22 cellular contexts compared by ENCODE assay signal in the genomic region with DNA sequence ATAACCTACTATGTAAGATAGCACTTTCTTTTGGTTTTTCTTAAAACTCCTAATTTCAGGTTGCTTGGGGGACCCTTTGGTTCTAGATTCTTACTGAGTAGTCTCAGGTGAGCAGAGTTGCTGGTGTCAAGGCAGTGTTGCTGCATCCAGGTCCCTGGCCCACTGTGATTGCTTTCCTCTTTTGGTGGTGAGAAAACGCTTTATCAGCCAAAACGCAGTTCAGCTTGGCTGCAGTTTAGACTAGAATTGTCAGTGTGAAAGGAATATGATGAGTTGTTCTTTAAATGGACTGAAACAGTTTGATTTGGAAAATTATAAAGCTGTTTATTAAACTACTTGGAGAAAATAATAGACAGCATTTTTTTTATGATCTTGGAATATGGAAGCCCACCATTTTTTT. TPM values are rescaled to one million over a fixed set of nuclear protein-coding genes. Genes with fewer than 3 reads are reported as not detected.
DNase-seq lines count a peak whose midpoint lies in the region; ATAC-seq and TF ChIP-seq lines count a peak whose summit lies in the region.
"Had no signal": no experiment of that assay in that cellular context is flagged by ENCODE, and none has a peak within 500 bp of the region (broad histone marks: within the 10 kb centered on the region; RNA-seq: fewer than 3 reads in every experiment).

No MANE protein-coding gene starts in this region.

- H3K9me3 Mint-ChIP-seq in activated naive CD4-positive, alpha-beta T cell treated with anti-CD3 and anti-CD28 coated beads, Interleukin-2, amount 10 ng/mL, durations not matched to agents 7 days and 5 days = no peaks in the 10 kb centered on the region
- H3K9me3 Mint-ChIP-seq in T-cell (no peaks in the 10 kb centered on the region), chondrocyte (ENCODE audit: low read depth) (no peaks in the 10 kb centered on the region)
- no peaks in the 10 kb centered on the region for H3K9me3 Mint-ChIP-seq in stimulated activated naive B cell treated with anti-CD40 and anti-IgM and Interleukin-4, amounts not matched to agents 10 μg/mL and 1 μg/mL and 100 μg/mL, for 72 hours
- H3K9me3 Mint-ChIP-seq: activated B cell treated with CpG ODN at 0.5 μM for 24 hours, nephron progenitor cell had no signal

- no peak for TF ChIP-seq CTCF in chondrocyte (IDR thresholded peaks at IDR 0.05)

- no peak for DNase-seq in activated naive CD4-positive, alpha-beta T cell treated with anti-CD3 and anti-CD28 coated beads, Interleukin-2, amount 10 ng/mL, durations not matched to agents 7 days and 5 days
- DNase-seq in activated naive CD4-positive, alpha-beta T cell treated with Interleukin-2 at 50 U/mL for 16 hours = no peak
- DNase-seq in T-cell = no peak
- no peak for DNase-seq in chondrocyte (ENCODE audit: low spot score)
- DNase-seq in stimulated activated naive B cell treated with anti-CD40 and anti-IgM and Interleukin-4, amounts not matched to agents 10 μg/mL and 1 μg/mL and 100 μg/mL, for 72 hours = no peak
- no peak for DNase-seq in germinal center (ENCODE audit: low spot score)
- DNase-seq in foreskin melanocyte = no peak
- DNase-seq in hepatic stellate cell (ENCODE audit: low spot score) = no peak
- DNase-seq: activated B cell treated with CpG ODN at 0.5 μM for 24 hours; DMS79 treated with DMSO at 0.1 percent for 48 hours; GF-D8; kidney; NCI-H1092; NCI-H187; NCI-H2171 treated with DMSO at 0.1 percent for 48 hours; NCI-H524 treated with DMSO at 0.1 percent for 48 hours; nephron progenitor cell; pancreas; PC-9; Right ventricle myocardium superior; stimulated activated CD8-positive, alpha-beta memory T cell treated with anti-CD3 and anti-CD28 coated beads, Interleukin-4, amount 100 ng/mL, for 48 hours had no signal

- POLR2A ChIA-PET in T-cell (lab: Charles Lee) = interaction anchor here (0.5 to 1.0 kb wide), 5 partner anchors 11 to 162 kb away, joined by 3 to 9 read pairs (median 5); no protein-coding TSS in a partner anchor

- H3K4me3 Mint-ChIP-seq in activated naive CD4-positive, alpha-beta T cell treated with anti-CD3 and anti-CD28 coated beads, Interleukin-2, amount 10 ng/mL, durations not matched to agents 7 days and 5 days = no peak overlapping the region
- peak overlapping the region in 2 of 3 donors; percentile 9 to 47 for H3K4me3 Mint-ChIP-seq in T-cell
- no peak overlapping the region for H3K4me3 Mint-ChIP-seq in chondrocyte (ENCODE audit: unreplicated experiment)
- no peak overlapping the region for H3K4me3 Mint-ChIP-seq in stimulated activated naive B cell treated with anti-CD40 and anti-IgM and Interleukin-4, amounts not matched to agents 10 μg/mL and 1 μg/mL and 100 μg/mL, for 72 hours
- H3K4me3 Mint-ChIP-seq: nephron progenitor cell had no signal

- CTCF ChIA-PET in activated naive CD4-positive, alpha-beta T cell treated with anti-CD3 and anti-CD28 coated beads, Interleukin-2, amount 10 ng/mL, durations not matched to agents 7 days and 5 days (lab: Charles Lee) = interaction anchor here (0.7 to 4.9 kb wide), 3 partner anchors 14 to 149 kb away, joined by 3 to 27 read pairs (median 4); no protein-coding TSS in a partner anchor
- CTCF ChIA-PET in T-cell (lab: Charles Lee) = interaction anchor here in 1 of 2 donors (1.4 kb wide), 1 partner anchor 115 kb away, joined by 5 read pairs; no protein-coding TSS in a partner anchor

- H3K27me3 Mint-ChIP-seq in activated naive CD4-positive, alpha-beta T cell treated with anti-CD3 and anti-CD28 coated beads, Interleukin-2, amount 10 ng/mL, durations not matched to agents 7 days and 5 days = no peaks in the 10 kb centered on the region
- H3K27me3 Mint-ChIP-seq in T-cell = no peaks in the 10 kb centered on the region
- no peaks in the 10 kb centered on the region for H3K27me3 Mint-ChIP-seq in chondrocyte (ENCODE audit: low read depth)
- H3K27me3 Mint-ChIP-seq in stimulated activated naive B cell treated with anti-CD40 and anti-IgM and Interleukin-4, amounts not matched to agents 10 μg/mL and 1 μg/mL and 100 μg/mL, for 72 hours = no peaks in the 10 kb centered on the region
- H3K27me3 Mint-ChIP-seq: activated B cell treated with CpG ODN at 0.5 μM for 24 hours had no signal

- H3K4me1 Mint-ChIP-seq in activated naive CD4-positive, alpha-beta T cell treated with anti-CD3 and anti-CD28 coated beads, Interleukin-2, amount 10 ng/mL, durations not matched to agents 7 days and 5 days = peaks cover 61% of the 10 kb centered on the region
- peaks cover 61 to 68% (median 63%) of the 10 kb centered on the region in 3 donors for H3K4me1 Mint-ChIP-seq in T-cell
- peaks cover 8% of the 10 kb centered on the region for H3K4me1 Mint-ChIP-seq in chondrocyte (ENCODE audit: low read depth)
- H3K4me1 Mint-ChIP-seq in stimulated activated naive B cell treated with anti-CD40 and anti-IgM and Interleukin-4, amounts not matched to agents 10 μg/mL and 1 μg/mL and 100 μg/mL, for 72 hours = peaks cover 30 to 57% of the 10 kb centered on the region in 2 donors

- ATAC-seq in T-cell (replicated peaks in 1 of 4) = peak in 1 of 4 experiments; percentile 15
- no peak for ATAC-seq in stimulated activated naive B cell treated with anti-CD40 and anti-IgM and Interleukin-4, amounts not matched to agents 10 μg/mL and 1 μg/mL and 100 μg/mL, for 72 hours (replicated peaks)
- ATAC-seq: HCT116, pancreas had no signal

- H3K27ac Mint-ChIP-seq in activated naive CD4-positive, alpha-beta T cell treated with anti-CD3 and anti-CD28 coated beads, Interleukin-2, amount 10 ng/mL, durations not matched to agents 7 days and 5 days = peak overlapping the region; percentile 9
- peak overlapping the region; percentile 52 to 88 for H3K27ac Mint-ChIP-seq in T-cell
- H3K27ac Mint-ChIP-seq in chondrocyte (ENCODE audit: unreplicated experiment) = peak overlapping the region; percentile 25
- peak overlapping the region; percentile 75 for H3K27ac Mint-ChIP-seq in stimulated activated naive B cell treated with anti-CD40 and anti-IgM and Interleukin-4, amounts not matched to agents 10 μg/mL and 1 μg/mL and 100 μg/mL, for 72 hours

- peaks cover 55% of the 10 kb centered on the region for H3K36me3 Mint-ChIP-seq in activated naive CD4-positive, alpha-beta T cell treated with anti-CD3 and anti-CD28 coated beads, Interleukin-2, amount 10 ng/mL, durations not matched to agents 7 days and 5 days
- H3K36me3 Mint-ChIP-seq in T-cell = peaks cover 57% of the 10 kb centered on the region
- peaks cover 37% of the 10 kb centered on the region for H3K36me3 Mint-ChIP-seq in chondrocyte (ENCODE audit: low read depth)
- H3K36me3 Mint-ChIP-seq in stimulated activated naive B cell treated with anti-CD40 and anti-IgM and Interleukin-4, amounts not matched to agents 10 μg/mL and 1 μg/mL and 100 μg/mL, for 72 hours = peaks cover 53 to 67% of the 10 kb centered on the region in 2 donors

RNA-seq across cellular contexts. Expression of a gene that starts 55.0 kb away (rescaled TPM):
- 10 to 100 TPM; 20.5 to 25.9 (median 23.7) TPM for total RNA-seq in T-cell
- total RNA-seq in chondrocyte = 31.7 to 47.1 TPM (median 43.9 TPM) in 3 replicates

Comparison
In these comparisons a context has a peak if more than half of its experiments do, and no peak if none do; other contexts are left out.
1. H3K27ac Mint-ChIP-seq: peak in every context shown above with its lines; median percentile 75 in stimulated activated naive B cell treated with anti-CD40 and anti-IgM and Interleukin-4, amounts not matched to agents 10 μg/mL and 1 μg/mL and 100 μg/mL, for 72 hours; 70 in T-cell; 25 in chondrocyte; 9 in activated naive CD4-positive, alpha-beta T cell treated with anti-CD3 and anti-CD28 coated beads, Interleukin-2, amount 10 ng/mL, durations not matched to agents 7 days and 5 days.
2. H3K4me3 Mint-ChIP-seq: peak in T-cell (2 of 3); none in activated naive CD4-positive, alpha-beta T cell treated with anti-CD3 and anti-CD28 coated beads, Interleukin-2, amount 10 ng/mL, durations not matched to agents 7 days and 5 days (single experiment), chondrocyte (single experiment) and stimulated activated naive B cell treated with anti-CD40 and anti-IgM and Interleukin-4, amounts not matched to agents 10 μg/mL and 1 μg/mL and 100 μg/mL, for 72 hours (0 of 2).